29 cellular contexts compared by ENCODE assay signal in genomic region chr1:199619202-199619601, GRCh38.
"Had no signal": no experiment of that assay in that cellular context is flagged by ENCODE, and none has a peak within 500 bp of the region (broad histone marks: within the 10 kb centered on the region; RNA-seq: fewer than 3 reads in every experiment).

No MANE protein-coding gene starts in this region.

- H3K9me3 ChIP-seq: colonic mucosa, gastrocnemius medialis, psoas muscle, right atrium auricular region, suprapubic skin, tibial nerve, uterus had no signal

- H3K4me1 ChIP-seq: colonic mucosa, gastrocnemius medialis, parathyroid adenoma, psoas muscle, right atrium auricular region, suprapubic skin, tibial nerve, uterus had no signal

- H3K4me3 ChIP-seq: colonic mucosa, gastrocnemius medialis, psoas muscle, right atrium auricular region, suprapubic skin, tibial nerve, uterus had no signal

- H3K79me2 ChIP-seq: parathyroid adenoma had no signal

- H3K27me3 ChIP-seq: colonic mucosa, gastrocnemius medialis, right atrium auricular region, suprapubic skin, tibial nerve, uterus had no signal

- H3K4me1 Mint-ChIP-seq: activated CD4-positive, alpha-beta memory T cell treated with anti-CD3 and anti-CD28 coated beads, Interleukin-2, amount 10 ng/mL, durations not matched to agents 7 days and 5 days; activated CD4-positive, alpha-beta T cell treated with anti-CD3 and anti-CD28 coated beads, Interleukin-2, amount 10 ng/mL, durations not matched to agents 7 days and 5 days; activated naive CD8-positive, alpha-beta T cell treated with anti-CD3 and anti-CD28 coated beads, Interleukin-2, amount 50 U/mL, for 24 hours; central memory CD8-positive, alpha-beta T cell had no signal

- ATAC-seq: activated naive CD8-positive, alpha-beta T cell treated with anti-CD3 and anti-CD28 coated beads, Interleukin-2, amount 50 U/mL, for 24 hours; gastrocnemius medialis; left ventricle myocardium superior; psoas muscle had no signal

- H3K4me3 Mint-ChIP-seq: activated CD4-positive, alpha-beta memory T cell treated with anti-CD3 and anti-CD28 coated beads, Interleukin-2, amount 10 ng/mL, durations not matched to agents 7 days and 5 days; activated CD4-positive, alpha-beta T cell treated with anti-CD3 and anti-CD28 coated beads, Interleukin-2, amount 10 ng/mL, durations not matched to agents 7 days and 5 days; activated naive CD8-positive, alpha-beta T cell treated with anti-CD3 and anti-CD28 coated beads, Interleukin-2, amount 50 U/mL, for 24 hours; activated T-cell treated with anti-CD3 and anti-CD28 coated beads, Interleukin-2, amount 50 U/mL, for 24 hours; central memory CD8-positive, alpha-beta T cell; naive B cell; T-helper 1 cell treated with Interleukin-12 subunit alpha and Interleukin-12 subunit beta and Interleukin-4 antibody, amounts not matched to agents 30 μg/mL and 1 μg/mL, for 36 hours had no signal

- H3K27ac Mint-ChIP-seq: activated CD4-positive, alpha-beta memory T cell treated with anti-CD3 and anti-CD28 coated beads, Interleukin-2, amount 10 ng/mL, durations not matched to agents 7 days and 5 days; activated CD4-positive, alpha-beta T cell treated with anti-CD3 and anti-CD28 coated beads, Interleukin-2, amount 10 ng/mL, durations not matched to agents 7 days and 5 days; activated naive CD8-positive, alpha-beta T cell treated with anti-CD3 and anti-CD28 coated beads, Interleukin-2, amount 50 U/mL, for 24 hours; activated T-cell treated with anti-CD3 and anti-CD28 coated beads, Interleukin-2, amount 50 U/mL, for 24 hours; naive B cell; T-helper 1 cell treated with Interleukin-12 subunit alpha and Interleukin-12 subunit beta and Interleukin-4 antibody, amounts not matched to agents 30 μg/mL and 1 μg/mL, for 36 hours had no signal

- H2AFZ ChIP-seq: parathyroid adenoma had no signal

- H3K36me3 ChIP-seq: colonic mucosa, gastrocnemius medialis, right atrium auricular region, suprapubic skin, tibial nerve, uterus had no signal

- H3K36me3 Mint-ChIP-seq: naive B cell had no signal

- DNase-seq: activated CD4-positive, alpha-beta memory T cell treated with anti-CD3 and anti-CD28 coated beads, Interleukin-2, amount 10 ng/mL, durations not matched to agents 7 days and 5 days; activated CD4-positive, alpha-beta T cell treated with anti-CD3 and anti-CD28 coated beads for 1 hour; activated CD4-positive, alpha-beta T cell treated with anti-CD3 and anti-CD28 coated beads, Interleukin-2, amount 10 ng/mL, durations not matched to agents 7 days and 5 days; activated CD8-positive, alpha-beta memory T cell treated with anti-CD3 and anti-CD28 coated beads, Interleukin-2, amount 50 U/mL, for 48 hours; activated gamma-delta T cell; activated naive CD4-positive, alpha-beta T cell treated with anti-CD3 and anti-CD28 coated beads, Interleukin-2, amount 50 U/mL, for 16 hours; activated naive CD8-positive, alpha-beta T cell treated with anti-CD3 and anti-CD28 coated beads, Interleukin-2, amount 50 U/mL, for 24 hours; activated T-cell treated with anti-CD3 and anti-CD28 coated beads, Interleukin-2, amount 50 U/mL, for 24 hours; anterior cingulate cortex; colonic mucosa; effector CD8-positive, alpha-beta T cell; gastrocnemius medialis; glutamatergic neuron; islet precursor cell; left ventricle myocardium superior; naive B cell; nucleus accumbens; psoas muscle; stimulated activated CD4-positive, alpha-beta T cell treated with anti-CD3 and anti-CD28 coated beads, Interleukin-15, amount 100 ng/mL, for 24 hours; stimulated activated CD4-positive, alpha-beta T cell treated with anti-CD3 and anti-CD28 coated beads, Interleukin-2, amount 100 ng/mL, for 24 hours; stimulated activated naive CD4-positive, alpha-beta T cell; T-helper 9 cell; uterus had no signal

- H3K9ac ChIP-seq: parathyroid adenoma had no signal

- H3K27me3 Mint-ChIP-seq: activated CD4-positive, alpha-beta memory T cell treated with anti-CD3 and anti-CD28 coated beads, Interleukin-2, amount 10 ng/mL, durations not matched to agents 7 days and 5 days; activated naive CD8-positive, alpha-beta T cell treated with anti-CD3 and anti-CD28 coated beads, Interleukin-2, amount 50 U/mL, for 24 hours; activated T-cell treated with anti-CD3 and anti-CD28 coated beads, Interleukin-2, amount 50 U/mL, for 24 hours; naive B cell had no signal

- H3K27ac ChIP-seq: colonic mucosa, gastrocnemius medialis, parathyroid adenoma, psoas muscle, right atrium auricular region, suprapubic skin, tibial nerve, uterus had no signal

- H3K9me3 Mint-ChIP-seq: activated CD4-positive, alpha-beta memory T cell treated with anti-CD3 and anti-CD28 coated beads, Interleukin-2, amount 10 ng/mL, durations not matched to agents 7 days and 5 days; activated CD4-positive, alpha-beta T cell treated with anti-CD3 and anti-CD28 coated beads, Interleukin-2, amount 10 ng/mL, durations not matched to agents 7 days and 5 days; activated naive CD8-positive, alpha-beta T cell treated with anti-CD3 and anti-CD28 coated beads, Interleukin-2, amount 50 U/mL, for 24 hours; activated T-cell treated with anti-CD3 and anti-CD28 coated beads, Interleukin-2, amount 50 U/mL, for 24 hours; central memory CD8-positive, alpha-beta T cell; naive B cell; T-helper 1 cell treated with Interleukin-12 subunit alpha and Interleukin-12 subunit beta and Interleukin-4 antibody, amounts not matched to agents 30 μg/mL and 1 μg/mL, for 36 hours had no signal
